ENCODE assay signal across 8 cellular contexts in the genomic region with DNA sequence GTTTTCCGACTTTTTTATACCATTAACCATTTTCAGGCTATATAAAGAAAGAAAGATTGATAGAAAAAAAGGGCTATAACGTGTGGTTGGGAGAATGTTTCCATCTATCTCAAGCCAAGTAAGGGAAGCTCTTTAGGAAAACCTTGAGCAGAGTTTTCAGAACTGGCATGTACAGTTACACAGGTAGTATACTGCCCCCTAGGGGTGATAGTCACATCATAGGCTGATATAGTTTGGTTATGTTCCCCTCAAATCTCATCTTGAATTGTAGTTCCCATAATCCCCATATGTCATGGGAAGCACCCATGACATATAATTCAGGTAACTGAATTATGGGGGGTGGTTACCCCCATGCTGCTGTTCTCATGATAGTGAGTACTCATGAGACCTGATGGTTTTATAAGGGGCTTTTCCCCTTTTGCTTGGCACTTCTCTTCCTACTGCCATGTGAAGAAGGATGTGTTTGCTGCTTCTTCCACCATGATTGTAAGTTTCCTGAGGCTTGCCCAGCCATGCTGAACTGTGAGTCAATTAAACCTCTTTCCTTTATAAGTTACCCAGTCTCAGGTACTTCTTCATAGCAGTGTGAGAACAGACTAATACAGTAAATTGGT.
DNase-seq lines count a peak whose midpoint lies in the region; ATAC-seq and TF ChIP-seq lines count a peak whose summit lies in the region.

No MANE protein-coding gene starts in this region.

- no peaks in the 10 kb centered on the region for H3K4me1 ChIP-seq in psoas muscle

- 32 to 37% (median 35%) methylated on average over 2 of the region's 2 CpGs for WGBS in psoas muscle, 3 donors

- ATAC-seq in GM18907 (IDR thresholded peaks at IDR 0.05; ENCODE audit: unreplicated experiment) (peak; percentile 80), HG03097 (IDR thresholded peaks at IDR 0.05; ENCODE audit: low FRiP score, unreplicated experiment) (peak; percentile 74), psoas muscle (no peak)

- H3K4me3 ChIP-seq in epithelial cell of esophagus (ENCODE audit: low read length) (no peak overlapping the region), psoas muscle (no peak overlapping the region)

- no peaks in the 10 kb centered on the region for H3K27me3 ChIP-seq in psoas muscle (ENCODE audit: insufficient read depth in 3 of 3, low read length in 2 of 3)

- intact Hi-C loops in psoas muscle (cut with DNase I) = no loop called here

- no peaks in the 10 kb centered on the region for H3K36me3 ChIP-seq in psoas muscle (ENCODE audit: insufficient read depth in 1 of 2, low read depth in 1 of 2)

- H3K9me3 ChIP-seq in psoas muscle = no peaks in the 10 kb centered on the region

- peak; percentile 3 for DNase-seq in NK-92 treated with Interleukin-12 subunit alpha and Interleukin-12 subunit beta, amount 100 ng/mL, for 24 hours (lab: John Stamatoyannopoulos, UW)
- DNase-seq in NK-92 (lab: John Stamatoyannopoulos, UW; ENCODE audit: unreplicated experiment) (no peak), OCI-M1 (lab: John Stamatoyannopoulos, UW) (peak; percentile 80), epithelial cell of esophagus (ENCODE audit: low read depth) (peak; percentile 42), psoas muscle (no peak), DMS79 treated with DMSO at 0.1 percent for 48 hours (lab: John Stamatoyannopoulos, UW) (no peak)

- peak; percentile 46 for TF ChIP-seq CTCF in epithelial cell of esophagus (IDR thresholded peaks at IDR 0.05; ENCODE audit: insufficient read depth, low read depth, low read length, missing control alignments)
- peak; percentile 24 for TF ChIP-seq CTCF in psoas muscle (IDR thresholded peaks at IDR 0.05)

- H3K27ac ChIP-seq in psoas muscle = no peak overlapping the region

Comparison
In these comparisons a context has a peak if more than half of its experiments do, and no peak if none do; other contexts are left out.
1. DNase-seq: peak in NK-92 treated with Interleukin-12 subunit alpha and Interleukin-12 subunit beta, amount 100 ng/mL, for 24 hours (single experiment), OCI-M1 (single experiment) and epithelial cell of esophagus (single experiment); none in NK-92 (single experiment), psoas muscle (0 of 2) and DMS79 treated with DMSO at 0.1 percent for 48 hours (single experiment).
2. ATAC-seq: peak in GM18907 (single experiment) and HG03097 (single experiment); none in psoas muscle (0 of 4).